ENCODE assay signal across 8 cellular contexts in the genomic region with DNA sequence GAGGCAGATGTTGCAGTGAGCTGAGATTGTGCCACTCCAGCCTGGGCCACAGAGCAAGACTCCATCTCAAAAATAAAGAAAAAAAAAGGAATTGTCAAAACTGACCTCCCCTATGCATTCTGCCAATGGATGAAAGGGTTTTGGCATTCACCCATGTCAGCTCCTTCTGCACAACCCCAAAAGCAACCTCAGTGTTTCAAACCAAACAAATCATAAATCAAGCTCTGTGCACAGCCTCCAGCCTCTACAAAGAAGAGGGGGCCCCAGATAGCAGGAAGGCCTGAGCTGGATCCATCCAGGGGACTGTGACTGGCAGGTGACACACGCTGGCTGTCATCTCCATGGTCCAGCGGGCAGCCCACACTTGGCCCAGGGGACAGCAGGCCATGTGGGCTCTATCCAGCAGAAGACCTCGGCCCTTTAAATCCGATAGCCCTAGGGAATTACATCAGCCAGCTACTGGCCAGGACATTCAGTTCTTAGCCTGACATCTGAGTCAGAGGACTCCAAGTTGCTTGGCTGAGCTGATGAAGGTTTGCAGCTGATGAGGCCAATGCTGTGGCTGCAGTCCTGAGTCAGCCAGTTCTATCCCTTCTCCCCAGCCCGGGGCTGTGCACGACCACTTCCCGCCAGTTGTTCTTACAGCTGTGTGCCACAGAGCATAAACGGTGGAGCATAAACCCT. TPM values are rescaled to one million over a fixed set of nuclear protein-coding genes. Genes with fewer than 3 reads are reported as not detected.
DNase-seq lines count a peak whose midpoint lies in the region; ATAC-seq, FAIRE-seq and TF ChIP-seq lines count a peak whose summit lies in the region.

No MANE protein-coding gene starts in this region.

- H3K9me3 ChIP-seq in astrocyte (ENCODE audit: insufficient read depth, low read depth, low read length) (no peaks in the 10 kb centered on the region), hepatocyte (ENCODE audit: low read depth) (no peaks in the 10 kb centered on the region), small intestine (ENCODE audit: control insufficient read depth, low read depth) (no peaks in the 10 kb centered on the region)

- H3K27ac Mint-ChIP-seq in astrocyte (ENCODE audit: unreplicated experiment) = peak overlapping the region; percentile 96

- H3K4me2 ChIP-seq in astrocyte (ENCODE audit: low read length) (no peak overlapping the region), hepatocyte (no peak overlapping the region)

- H3K79me2 ChIP-seq in astrocyte (ENCODE audit: insufficient read depth, low read length) (no peaks in the 10 kb centered on the region), hepatocyte (no peaks in the 10 kb centered on the region)

- intact Hi-C loops in dorsolateral prefrontal cortex (cut with DNase I) = no loop called here

- peaks cover 14% of the 10 kb centered on the region for H3K4me1 Mint-ChIP-seq in astrocyte (ENCODE audit: low read depth, unreplicated experiment)

- H3K27me3 ChIP-seq in astrocyte (ENCODE audit: insufficient read depth, low read length) = peaks cover 10% of the 10 kb centered on the region
- no peaks in the 10 kb centered on the region for H3K27me3 ChIP-seq in hepatocyte
- H3K27me3 ChIP-seq in small intestine (ENCODE audit: control insufficient read depth in 2 of 2, insufficient read depth in 2 of 2, low read length in 2 of 2) = no peaks in the 10 kb centered on the region
- peaks cover 0 to 9% (median 0%) of the 10 kb centered on the region in 45 donors for H3K27me3 ChIP-seq in dorsolateral prefrontal cortex

- 68% methylated on average over 8 of the region's 8 CpGs for WGBS in hepatocyte (ENCODE audit: low lambda C conversion rate, missing lambda C conversion rate)
- 59 to 87% (median 77%) methylated on average over 8 of the region's 8 CpGs for WGBS in small intestine, 3 donors

- H3K9me3 Mint-ChIP-seq in astrocyte (ENCODE audit: unreplicated experiment) = peaks cover 5% of the 10 kb centered on the region

- H3K4me1 ChIP-seq in astrocyte (ENCODE audit: insufficient read depth, low read length) (peaks cover 3% of the 10 kb centered on the region), hepatocyte (ENCODE audit: insufficient read depth) (peaks cover 27% of the 10 kb centered on the region), small intestine (ENCODE audit: control insufficient read depth in 2 of 2, insufficient read depth in 1 of 2, low read depth in 1 of 2, low read length in 1 of 2) (peaks cover 2 to 4% of the 10 kb centered on the region in 2 donors)

- H3K4me3 Mint-ChIP-seq in astrocyte (ENCODE audit: unreplicated experiment) = peak overlapping the region; percentile 27

- no peak overlapping the region for H3K9ac ChIP-seq in astrocyte (ENCODE audit: low read length)

- no peak overlapping the region for H3K4me3 ChIP-seq in astrocyte (ENCODE audit: insufficient read depth, low read depth, low read length)
- no peak overlapping the region for H3K4me3 ChIP-seq in hepatocyte
- no peak overlapping the region for H3K4me3 ChIP-seq in small intestine (ENCODE audit: low read depth in 1 of 2, low read length in 2 of 2)
- no peak overlapping the region for H3K4me3 ChIP-seq in dorsolateral prefrontal cortex

- FAIRE-seq in astrocyte (lab: Jason Lieb, UNC) = no peak
- no peak for FAIRE-seq in small intestine (lab: Jason Lieb, UNC)

- ATAC-seq in GM18511 (IDR thresholded peaks at IDR 0.05; ENCODE audit: unreplicated experiment) = peak; percentile 71

- DNase-seq in astrocyte (ENCODE audit: low read depth) (peak; percentile 87), hepatocyte (ENCODE audit: low spot score) (peak; percentile 71), small intestine (peak; percentile 13), ecto neural progenitor cell (ENCODE audit: low spot score) (no peak), medulla oblongata (ENCODE audit: extremely low spot score) (no peak), dorsolateral prefrontal cortex (no peak), HUDEP-2 (lab: John Stamatoyannopoulos, UW; ENCODE audit: unreplicated experiment in 76 of 76) (no peak)

- peaks cover 13% of the 10 kb centered on the region for H3K27me3 Mint-ChIP-seq in astrocyte (ENCODE audit: low read depth, unreplicated experiment)

- H2AFZ ChIP-seq in astrocyte (ENCODE audit: low read depth, low read length) (no peak overlapping the region), hepatocyte (no peak overlapping the region)

- no peaks in the 10 kb centered on the region for H3K9me2 ChIP-seq in hepatocyte (replicated peaks; ENCODE audit: insufficient read depth)

- H3K36me3 Mint-ChIP-seq in astrocyte (ENCODE audit: low read depth, unreplicated experiment) = no peaks in the 10 kb centered on the region

- TF ChIP-seq CTCF in astrocyte (IDR thresholded peaks at IDR 0.05; ENCODE audit: insufficient read depth, low read depth, low read length) (no peak), hepatocyte (IDR thresholded peaks at IDR 0.05; ENCODE audit: poor library complexity) (no peak), dorsolateral prefrontal cortex (IDR thresholded peaks at IDR 0.05 in 54 of 56, conservative IDR thresholded peaks at IDR 0.05 in 2 of 56; ENCODE audit: low read depth in 1 of 56, partially characterized antibody in 56 of 56) (no peak)

- no peaks in the 10 kb centered on the region for H4K20me1 ChIP-seq in astrocyte (ENCODE audit: insufficient read depth, low read length)
- H4K20me1 ChIP-seq in hepatocyte (ENCODE audit: insufficient read depth, poor library complexity, severe bottlenecking) = no peaks in the 10 kb centered on the region

- H3K27ac ChIP-seq in astrocyte (ENCODE audit: low read depth, low read length) (no peak overlapping the region), hepatocyte (peak overlapping the region; percentile 76), small intestine (ENCODE audit: low read depth in 1 of 2, low read length in 1 of 2) (peak overlapping the region in 1 of 2 donors; percentile 81), dorsolateral prefrontal cortex (no peak overlapping the region)

- H3K36me3 ChIP-seq in astrocyte (ENCODE audit: insufficient read depth, low read length) (no peaks in the 10 kb centered on the region), hepatocyte (replicated peaks; ENCODE audit: insufficient read depth, low read depth) (no peaks in the 10 kb centered on the region), small intestine (ENCODE audit: control insufficient read depth in 2 of 2, insufficient read depth in 2 of 2, low read length in 2 of 2) (peaks cover 0 to 3% of the 10 kb centered on the region in 2 donors)

RNA-seq across cellular contexts. Expression of a gene that starts 52.0 kb away (rescaled TPM):
- 8.8 and 10.0 TPM in 2 replicates for total RNA-seq in astrocyte
- total RNA-seq in hepatocyte = 11.8 and 13.6 TPM in 2 replicates
- 2.7 and 4.3 TPM in 2 replicates for polyA plus RNA-seq in hepatocyte
- polyA plus RNA-seq in small intestine = 1 to 10 TPM; 1.9 to 5.7 (median 3.1) TPM
- 10 to 100 TPM in 108 of 120 experiments, 1 to 10 TPM in 12; 5.0 to 24.4 (median 12.6) TPM for total RNA-seq in dorsolateral prefrontal cortex

Comparison
In these comparisons a context has a peak if more than half of its experiments do, and no peak if none do; other contexts are left out.
1. DNase-seq: peak in astrocyte (single experiment), hepatocyte (single experiment) and small intestine (single experiment); none in ecto neural progenitor cell (single experiment), medulla oblongata (single experiment), dorsolateral prefrontal cortex (0 of 10) and HUDEP-2 (0 of 76).